Comparison of ENCODE assay signal across 8 cellular contexts in the genomic region with DNA sequence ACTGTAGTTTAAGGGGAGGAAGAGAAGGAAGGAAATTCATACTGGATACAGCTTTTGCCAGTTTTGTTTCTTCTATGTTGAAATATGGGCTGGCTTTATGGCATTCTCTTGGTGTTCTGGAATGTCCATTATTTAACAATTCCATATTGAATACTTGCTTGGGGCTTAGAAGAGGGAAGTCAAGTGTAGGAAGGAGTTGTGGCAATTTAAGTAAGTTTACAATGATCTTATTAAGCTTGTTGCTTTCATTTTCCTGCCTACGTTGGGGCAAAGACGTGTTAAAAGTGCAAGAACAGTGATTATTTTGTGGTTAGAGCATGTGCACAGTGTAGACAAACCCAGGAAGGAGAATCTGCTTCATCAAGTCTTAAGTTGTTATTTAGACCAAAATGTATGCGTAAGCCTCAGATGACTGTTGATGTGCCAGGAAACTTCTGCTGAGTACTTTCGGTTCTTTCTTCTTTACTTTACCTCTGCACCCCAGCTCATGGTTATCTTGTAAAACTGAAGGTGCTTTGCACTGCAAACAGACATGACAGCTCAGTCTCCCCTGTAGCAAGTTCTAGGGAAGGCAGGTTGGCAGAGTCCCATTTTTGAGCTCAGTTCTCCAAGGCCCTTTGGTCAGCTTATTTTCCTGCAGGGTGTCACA.
DNase-seq lines count a peak whose midpoint lies in the region; ATAC-seq and TF ChIP-seq lines count a peak whose summit lies in the region.

No MANE protein-coding gene starts in this region.

- H3K36me3 Mint-ChIP-seq in CD8-positive, alpha-beta memory T cell, result peaks cover 0 to 6% (median 1%) of the 10 kb centered on the region in 3 donors
- peaks cover 17% of the 10 kb centered on the region for H3K36me3 Mint-ChIP-seq in activated T-helper 17 cell treated with anti-CD3 and anti-CD28 coated beads, Interleukin-2, amount 50 U/mL, for 72 hours (ENCODE audit: low read depth)

- no peaks in the 10 kb centered on the region for H3K36me3 ChIP-seq in CD8-positive, alpha-beta memory T cell (ENCODE audit: insufficient read depth, low read length)
- H3K36me3 ChIP-seq in mucosa of rectum (ENCODE audit: control insufficient read depth in 2 of 2, insufficient read depth in 2 of 2, low read length in 2 of 2), result no peaks in the 10 kb centered on the region
- no peaks in the 10 kb centered on the region for H3K36me3 ChIP-seq in testis (ENCODE audit: low read depth, missing control alignments)

- H3K9ac ChIP-seq in mucosa of rectum (ENCODE audit: low read depth in 1 of 2, low read length in 2 of 2), result peak overlapping the region; percentile 26 to 56

- DNase-seq in CD8-positive, alpha-beta memory T cell, result peak in 4 of 5 donors; percentile 10 to 83 (median 72)
- DNase-seq in KG1 (lab: John Stamatoyannopoulos, UW) (peak; percentile 67), NCI-H82 treated with DMSO at 0.1 percent for 48 hours (lab: John Stamatoyannopoulos, UW; ENCODE audit: unreplicated experiment) (no peak), HPDE6-E6E7 (ENCODE audit: extremely low spot score) (no peak), testis (no peak)

- TF ChIP-seq CTCF in testis (IDR thresholded peaks at IDR 0.05), result no peak

- H3K27ac ChIP-seq in CD8-positive, alpha-beta memory T cell (ENCODE audit: low read depth, low read length), result peak overlapping the region; percentile 54
- H3K27ac ChIP-seq in mucosa of rectum (ENCODE audit: low read depth in 2 of 2, low read length in 2 of 2) (peak overlapping the region; percentile 78 to 79), testis (no peak overlapping the region)

- H3K9me3 ChIP-seq in CD8-positive, alpha-beta memory T cell (ENCODE audit: low read length), result no peaks in the 10 kb centered on the region
- H3K9me3 ChIP-seq in mucosa of rectum (ENCODE audit: control insufficient read depth in 2 of 2, low read length in 2 of 2), result no peaks in the 10 kb centered on the region
- no peaks in the 10 kb centered on the region for H3K9me3 ChIP-seq in testis

- H3K9me3 Mint-ChIP-seq in CD8-positive, alpha-beta memory T cell, result no peaks in the 10 kb centered on the region
- H3K9me3 Mint-ChIP-seq in activated T-helper 17 cell treated with anti-CD3 and anti-CD28 coated beads, Interleukin-2, amount 50 U/mL, for 72 hours, result no peaks in the 10 kb centered on the region

- TF ChIP-seq POLR2A in testis (IDR thresholded peaks at IDR 0.05), result no peak

- POLR2A ChIA-PET in CD8-positive, alpha-beta memory T cell (lab: Charles Lee), result interaction anchor here (0.8 to 2.4 kb wide), 4 partner anchors 19 to 221 kb away, joined by 4 to 29 read pairs (median 4); partner anchors contain the start of gene IQGAP2

- H3K4me3 ChIP-seq in CD8-positive, alpha-beta memory T cell (ENCODE audit: low read length), result peak overlapping the region; percentile 38
- H3K4me3 ChIP-seq in mucosa of rectum (ENCODE audit: low read length in 2 of 2), result peak overlapping the region; percentile 58 to 66
- H3K4me3 ChIP-seq in testis, result no peak overlapping the region

- H3K4me1 ChIP-seq in CD8-positive, alpha-beta memory T cell (ENCODE audit: insufficient read depth, low read length), result peaks cover 58% of the 10 kb centered on the region
- H3K4me1 ChIP-seq in mucosa of rectum (ENCODE audit: control insufficient read depth in 2 of 2, insufficient read depth in 2 of 2, low read length in 2 of 2) (peaks cover 34 to 48% of the 10 kb centered on the region in 2 donors), testis (no peaks in the 10 kb centered on the region)

- intact Hi-C loops in testis (cut with DNase I; ENCODE audit: low total_unique reads), result no loop called here

- H3K4me1 Mint-ChIP-seq in CD8-positive, alpha-beta memory T cell, result peaks cover 73 to 84% (median 84%) of the 10 kb centered on the region in 3 donors
- H3K4me1 Mint-ChIP-seq in activated T-helper 17 cell treated with anti-CD3 and anti-CD28 coated beads, Interleukin-2, amount 50 U/mL, for 72 hours, result peaks cover 54% of the 10 kb centered on the region

- H3K4me3 Mint-ChIP-seq in CD8-positive, alpha-beta memory T cell, result peak overlapping the region; percentile 17 to 82 (median 76)
- H3K4me3 Mint-ChIP-seq in activated T-helper 17 cell treated with anti-CD3 and anti-CD28 coated beads, Interleukin-2, amount 50 U/mL, for 72 hours, result peak overlapping the region; percentile 79

- CTCF ChIA-PET in CD8-positive, alpha-beta memory T cell (lab: Charles Lee), result interaction anchor here (0.7 to 4.0 kb wide), 6 partner anchors 24 to 168 kb away, joined by 3 to 47 read pairs (median 6); partner anchors contain the start of gene IQGAP2

- peak overlapping the region; percentile 84 to 98 (median 94) for H3K27ac Mint-ChIP-seq in CD8-positive, alpha-beta memory T cell
- H3K27ac Mint-ChIP-seq in activated T-helper 17 cell treated with anti-CD3 and anti-CD28 coated beads, Interleukin-2, amount 50 U/mL, for 72 hours, result peak overlapping the region; percentile 97

- 45 to 52% methylated on average over 4 of the region's 4 CpGs for WGBS in testis, 2 donors

- H3K27me3 Mint-ChIP-seq in CD8-positive, alpha-beta memory T cell, result no peaks in the 10 kb centered on the region
- no peaks in the 10 kb centered on the region for H3K27me3 Mint-ChIP-seq in activated T-helper 17 cell treated with anti-CD3 and anti-CD28 coated beads, Interleukin-2, amount 50 U/mL, for 72 hours

- no peaks in the 10 kb centered on the region for H3K27me3 ChIP-seq in CD8-positive, alpha-beta memory T cell (ENCODE audit: insufficient read depth, low read length, poor library complexity, severe bottlenecking)
- no peaks in the 10 kb centered on the region for H3K27me3 ChIP-seq in mucosa of rectum (ENCODE audit: control insufficient read depth in 2 of 2, insufficient read depth in 2 of 2, low read length in 2 of 2)
- no peaks in the 10 kb centered on the region for H3K27me3 ChIP-seq in testis

- peak; percentile 67 for ATAC-seq in GM21515 (IDR thresholded peaks at IDR 0.05; ENCODE audit: unreplicated experiment)
- peak; percentile 74 for ATAC-seq in activated T-helper 17 cell treated with anti-CD3 and anti-CD28 coated beads, Interleukin-2, amount 50 U/mL, for 72 hours (replicated peaks)

Comparison
In these comparisons a context has a peak if more than half of its experiments do, and no peak if none do; other contexts are left out.
1. DNase-seq: peak in CD8-positive, alpha-beta memory T cell (4 of 5) and KG1 (single experiment); none in NCI-H82 treated with DMSO at 0.1 percent for 48 hours (single experiment), HPDE6-E6E7 (single experiment) and testis (single experiment).
2. H3K27ac ChIP-seq: peak in CD8-positive, alpha-beta memory T cell (single experiment) and mucosa of rectum (2 of 2); none in testis (0 of 2).
3. H3K4me3 ChIP-seq: peak in CD8-positive, alpha-beta memory T cell (single experiment) and mucosa of rectum (2 of 2); none in testis (0 of 2).